In genomic region chr11:74492084-74492483, GRCh38 we compare ENCODE assay signal across 10 cellular contexts. TPM values are rescaled to one million over a fixed set of nuclear protein-coding genes. Genes with fewer than 3 reads are reported as not detected.
A peak's percentile ranks its signal among the peaks of the same experiment; 100 is the strongest.
DNase-seq lines count a peak whose midpoint lies in the region; ATAC-seq and TF ChIP-seq lines count a peak whose summit lies in the region.
"Had no signal": no experiment of that assay in that cellular context is flagged by ENCODE, and none has a peak within 500 bp of the region (broad histone marks: within the 10 kb centered on the region; RNA-seq: fewer than 3 reads in every experiment).

No MANE protein-coding gene starts in this region.

- H3K9me2 ChIP-seq in SU-DHL-6 (replicated peaks; ENCODE audit: insufficient read depth, low read length), result no peaks in the 10 kb centered on the region
- no peaks in the 10 kb centered on the region for H3K9me2 ChIP-seq in hepatocyte (replicated peaks; ENCODE audit: insufficient read depth)

- no peak for DNase-seq in left ventricle myocardium inferior
- no peak for DNase-seq in left cardiac atrium
- DNase-seq in hepatocyte (ENCODE audit: low spot score), result no peak
- no peak for DNase-seq in type B pancreatic cell (ENCODE audit: extremely low spot score, unreplicated experiment)
- no peak for DNase-seq in GF-D8 (lab: John Stamatoyannopoulos, UW)
- DNase-seq in midbrain (lab: John Stamatoyannopoulos, UW), result no peak
- DNase-seq in COLO668 (lab: John Stamatoyannopoulos, UW; ENCODE audit: unreplicated experiment), result no peak
- DNase-seq: NCI-H2107 had no signal

- TF ChIP-seq CTCF in left ventricle myocardium inferior (IDR thresholded peaks at IDR 0.05; ENCODE audit: borderline replicate concordance) (no peak), SU-DHL-6 (IDR thresholded peaks at IDR 0.05; ENCODE audit: insufficient read depth, low read length, poor library complexity, severe bottlenecking) (no peak), hepatocyte (IDR thresholded peaks at IDR 0.05; ENCODE audit: poor library complexity) (no peak), type B pancreatic cell (conservative IDR thresholded peaks at IDR 0.05) (no peak)

- H4K20me1 ChIP-seq in SU-DHL-6 (ENCODE audit: low read depth, low read length) (no peaks in the 10 kb centered on the region), hepatocyte (ENCODE audit: insufficient read depth, poor library complexity, severe bottlenecking) (no peaks in the 10 kb centered on the region)

- H3K4me1 ChIP-seq in left ventricle myocardium inferior, result peaks cover 22% of the 10 kb centered on the region
- H3K4me1 ChIP-seq in hepatocyte (ENCODE audit: insufficient read depth), result no peaks in the 10 kb centered on the region

- peaks cover 8% of the 10 kb centered on the region for H3K9me3 ChIP-seq in left ventricle myocardium inferior (replicated peaks)
- H3K9me3 ChIP-seq in SU-DHL-6 (ENCODE audit: insufficient read depth, low read length), result no peaks in the 10 kb centered on the region
- H3K9me3 ChIP-seq in hepatocyte (ENCODE audit: low read depth), result no peaks in the 10 kb centered on the region

- H3K27ac ChIP-seq in left ventricle myocardium inferior (replicated peaks), result no peak overlapping the region
- H3K27ac ChIP-seq in SU-DHL-6 (ENCODE audit: low read depth, low read length), result no peak overlapping the region
- H3K27ac ChIP-seq in hepatocyte, result no peak overlapping the region

- WGBS in hepatocyte (ENCODE audit: low lambda C conversion rate, missing lambda C conversion rate), result 95% methylated on average over 11 of the region's 11 CpGs

- H3K4me3 ChIP-seq in left ventricle myocardium inferior, result peak overlapping the region; percentile 95
- H3K4me3 ChIP-seq in SU-DHL-6 (ENCODE audit: insufficient read depth, low read length, poor library complexity, severe bottlenecking), result no peak overlapping the region
- H3K4me3 ChIP-seq in hepatocyte, result no peak overlapping the region

- H3K36me3 ChIP-seq in left ventricle myocardium inferior, result peaks cover 6% of the 10 kb centered on the region
- no peaks in the 10 kb centered on the region for H3K36me3 ChIP-seq in SU-DHL-6 (ENCODE audit: low read length)
- H3K36me3 ChIP-seq in hepatocyte (replicated peaks; ENCODE audit: insufficient read depth, low read depth), result no peaks in the 10 kb centered on the region

- H3K4me1 Mint-ChIP-seq in type B pancreatic cell (ENCODE audit: unreplicated experiment), result peaks cover 20% of the 10 kb centered on the region

- no peaks in the 10 kb centered on the region; the same call in 1 of the 2 replicates for H3F3A ChIP-seq in SU-DHL-6 (ENCODE audit: insufficient read depth)

- no peak overlapping the region for H3K9ac ChIP-seq in SU-DHL-6 (ENCODE audit: low read length)

- peaks cover 12% of the 10 kb centered on the region for H3K9me3 Mint-ChIP-seq in type B pancreatic cell

- peak overlapping the region; percentile 95 for H3K4me2 ChIP-seq in SU-DHL-6 (ENCODE audit: low read depth, low read length, poor library complexity, severe bottlenecking)
- peak overlapping the region; percentile 84 for H3K4me2 ChIP-seq in hepatocyte

- H3K79me2 ChIP-seq in SU-DHL-6 (ENCODE audit: insufficient read depth, low read length) (no peaks in the 10 kb centered on the region), hepatocyte (peaks cover 5% of the 10 kb centered on the region)

- intact Hi-C loops in left ventricle myocardium inferior (cut with micrococcal nuclease) (no loop called here), left cardiac atrium (cut with DNase I) (no loop called here)

- peaks cover 14% of the 10 kb centered on the region for H3K36me3 Mint-ChIP-seq in type B pancreatic cell

- H3K27me3 Mint-ChIP-seq in type B pancreatic cell, result no peaks in the 10 kb centered on the region

- H3K4me3 Mint-ChIP-seq in type B pancreatic cell, result peak overlapping the region; percentile 85

- H2AFZ ChIP-seq in SU-DHL-6 (ENCODE audit: low read depth, low read length, severe bottlenecking), result no peak overlapping the region
- no peak overlapping the region for H2AFZ ChIP-seq in hepatocyte

- H3K27ac Mint-ChIP-seq in type B pancreatic cell, result peak overlapping the region; percentile 89

- ATAC-seq in left cardiac atrium, result no peak

- H3K27me3 ChIP-seq in left ventricle myocardium inferior (ENCODE audit: low read depth) (no peaks in the 10 kb centered on the region), SU-DHL-6 (ENCODE audit: low read length) (no peaks in the 10 kb centered on the region), hepatocyte (no peaks in the 10 kb centered on the region)

RNA-seq across cellular contexts. Expression of gene LIPT2, which starts 1.4 kb away (rescaled TPM):
- total RNA-seq in left ventricle myocardium inferior, result 0.96 TPM
- 1 to 10 TPM; 1.5 to 2.0 TPM for total RNA-seq in left cardiac atrium
- 9.8 and 14.3 TPM in 2 replicates for total RNA-seq in hepatocyte
- 9.2 and 12.4 TPM in 2 replicates for polyA plus RNA-seq in hepatocyte
- 5.5 and 5.6 TPM in 2 replicates for total RNA-seq in type B pancreatic cell (ENCODE audit: low replicate concordance)

RNA-seq across cellular contexts. Expression of gene KCNE3, which starts 24.7 kb away (rescaled TPM):
- total RNA-seq in left ventricle myocardium inferior (4.3 TPM), left cardiac atrium (1 to 10 TPM; 2.6 to 7.5 TPM), hepatocyte (17.1 and 18.6 TPM in 2 replicates), type B pancreatic cell (ENCODE audit: low replicate concordance) (7.3 and 12.5 TPM in 2 replicates)
- polyA plus RNA-seq in hepatocyte, result 8.7 and 9.6 TPM in 2 replicates
- total RNA-seq: T-helper 2 cell treated with Interferon-gamma antibody and Interleukin-4, amounts not matched to agents 100 ng/mL and 5 ng/mL, for 36 hours had no signal
